ENCODE assay signal across 21 cellular contexts in genomic region chr3:122586098-122586497, GRCh38. TPM values are rescaled to one million over a fixed set of nuclear protein-coding genes. Genes with fewer than 3 reads are reported as not detected.
"Had no signal": no experiment of that assay in that cellular context is flagged by ENCODE, and none has a peak within 500 bp of the region (broad histone marks: within the 10 kb centered on the region; RNA-seq: fewer than 3 reads in every experiment).

No MANE protein-coding gene starts in this region.

- H3K27me3 ChIP-seq: colonic mucosa, right atrium auricular region, stomach, vagina had no signal

- DNase-seq: activated CD4-positive, alpha-beta T cell treated with anti-CD3 and anti-CD28 coated beads, Interleukin-2, amount 50 U/mL, for 1 hour; activated naive CD4-positive, alpha-beta T cell treated with anti-CD3 and anti-CD28 coated beads, Interleukin-2, amount 10 ng/mL, durations not matched to agents 7 days and 5 days; amniotic stem cell; caudate nucleus; colonic mucosa; endodermal cell; erythroblast; head of caudate nucleus; kidney; left ventricle myocardium inferior; stimulated activated CD4-positive, alpha-beta T cell treated with anti-CD3 and anti-CD28 coated beads, Interleukin-12 subunit alpha, Interleukin-12 subunit beta, amount 100 ng/mL, for 4 hours; stimulated activated CD4-positive, alpha-beta T cell treated with anti-CD3 and anti-CD28 coated beads, Interleukin-1b, Interleukin-23, amount 100 ng/mL, for 48 hours; stimulated activated CD8-positive, alpha-beta memory T cell treated with anti-CD3 and anti-CD28 coated beads, Interleukin-4, amount 100 ng/mL, for 48 hours; stomach; trophoblast cell had no signal

- H3K4me1 Mint-ChIP-seq: endodermal cell had no signal

- H3K27ac Mint-ChIP-seq: activated naive CD4-positive, alpha-beta T cell treated with anti-CD3 and anti-CD28 coated beads, Interleukin-2, amount 10 ng/mL, durations not matched to agents 7 days and 5 days; endodermal cell; WTC11 had no signal

- H3K27ac ChIP-seq: colonic mucosa, left ventricle myocardium inferior, prostate gland, right atrium auricular region, SK-N-MC, stomach, vagina had no signal

- H3K4me3 Mint-ChIP-seq: activated naive CD4-positive, alpha-beta T cell treated with anti-CD3 and anti-CD28 coated beads, Interleukin-2, amount 10 ng/mL, durations not matched to agents 7 days and 5 days; endodermal cell; WTC11 had no signal

- ATAC-seq: WTC11 had no signal

- H3K27me3 Mint-ChIP-seq: activated naive CD4-positive, alpha-beta T cell treated with anti-CD3 and anti-CD28 coated beads, Interleukin-2, amount 10 ng/mL, durations not matched to agents 7 days and 5 days had no signal

- H3K4me1 ChIP-seq: colonic mucosa, left ventricle myocardium inferior, prostate gland, right atrium auricular region, stomach, vagina had no signal

- H3K4me3 ChIP-seq: colonic mucosa, left ventricle myocardium inferior, prostate gland, right atrium auricular region, SK-N-MC, stomach, vagina had no signal

RNA-seq across cellular contexts. Expression of gene PARP15, which starts 8.6 kb away (rescaled TPM):
- total RNA-seq: frontal cortex had no signal
